ENCODE assay signal across 23 cellular contexts in the genomic region with DNA sequence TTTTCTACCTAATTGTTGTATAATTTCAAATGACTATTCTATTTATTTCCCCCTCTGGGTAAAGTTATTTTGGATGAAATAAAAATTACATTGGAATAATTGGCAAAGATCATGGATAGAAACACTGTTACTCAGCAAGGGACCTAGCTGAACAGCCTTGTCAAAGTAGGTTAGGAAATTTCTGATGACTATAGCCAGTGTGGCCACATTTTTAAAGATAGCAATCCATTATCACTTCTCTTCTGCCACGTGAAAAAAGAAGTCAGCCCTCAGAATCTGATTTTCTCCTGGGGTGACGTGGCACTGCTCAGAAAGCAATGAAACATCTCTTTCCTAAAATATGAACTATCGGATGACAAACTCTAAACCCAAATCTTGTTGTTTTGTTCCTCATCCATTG.
"Had no signal": no experiment of that assay in that cellular context is flagged by ENCODE, and none has a peak within 500 bp of the region (broad histone marks: within the 10 kb centered on the region; RNA-seq: fewer than 3 reads in every experiment).

No MANE protein-coding gene starts in this region.

- H2AFZ ChIP-seq: hepatocyte had no signal

- H3K9me3 ChIP-seq: esophagus muscularis mucosa, gastroesophageal sphincter, heart left ventricle, left lung, lower lobe of right lung, mucosa of descending colon had no signal

- H3K36me3 ChIP-seq: esophagus muscularis mucosa, gastroesophageal sphincter, heart left ventricle, left lung, lower lobe of right lung had no signal

- H3K27me3 ChIP-seq: dorsolateral prefrontal cortex, esophagus muscularis mucosa, foreskin keratinocyte, gastroesophageal sphincter, heart left ventricle, hepatocyte, left lung had no signal

- H3K4me1 ChIP-seq: esophagus muscularis mucosa, foreskin keratinocyte, gastroesophageal sphincter, heart left ventricle, left lung, lower lobe of right lung had no signal

- H3K4me3 ChIP-seq: coronary artery, dorsolateral prefrontal cortex, esophagus muscularis mucosa, gastroesophageal sphincter, heart left ventricle, hepatocyte, left lung, lower lobe of right lung, mucosa of descending colon had no signal

- ATAC-seq: foreskin keratinocyte; gastroesophageal sphincter; heart left ventricle; left cardiac atrium; left lung; left ventricle myocardium superior; lower lobe of right lung; mucosa of descending colon; naive thymus-derived CD8-positive, alpha-beta T cell had no signal

- FAIRE-seq: endothelial cell of umbilical vein, islet of Langerhans, keratinocyte had no signal

- H3K79me2 ChIP-seq: hepatocyte had no signal

- H3K4me2 ChIP-seq: hepatocyte had no signal

- DNase-seq: dermis blood vessel endothelial cell; dorsolateral prefrontal cortex; effector CD4-positive, alpha-beta T cell; effector memory CD4-positive, alpha-beta T cell; foreskin keratinocyte; heart left ventricle; hypothalamus; immature natural killer cell; left cardiac atrium; left lung; left ventricle myocardium superior; lower lobe of right lung; mesenchymal stem cell; mucosa of descending colon; naive B cell; naive thymus-derived CD8-positive, alpha-beta T cell had no signal

- H3K27ac ChIP-seq: coronary artery, dorsolateral prefrontal cortex, esophagus muscularis mucosa, foreskin keratinocyte, gastroesophageal sphincter, heart left ventricle, hepatocyte, left lung, lower lobe of right lung had no signal
